In genomic region chr19:21482863-21483276, GRCh38 we compare ENCODE assay signal across 1 cellular context.
TF ChIP-seq lines count a peak whose summit lies in the region.

No MANE protein-coding gene starts in this region.

TF ChIP-seq in H1, 55 proteins besides CTCF, POLR2A, EP300 and RAD21 (continued from another document):
- TF ChIP-seq EGR1 (IDR thresholded peaks at IDR 0.05; ENCODE audit: borderline replicate concordance, low read depth, low read length) (peak; percentile 76), KDM1A (IDR thresholded peaks at IDR 0.05; ENCODE audit: borderline replicate concordance, low read length) (no peak)
